In genomic region chr21:37248298-37248697, GRCh38 we compare ENCODE assay signal across 20 cellular contexts. TPM values are rescaled to one million over a fixed set of nuclear protein-coding genes. Genes with fewer than 3 reads are reported as not detected.
DNase-seq lines count a peak whose midpoint lies in the region; ATAC-seq, FAIRE-seq and TF ChIP-seq lines count a peak whose summit lies in the region.
"Had no signal": no experiment of that assay in that cellular context is flagged by ENCODE, and none has a peak within 500 bp of the region (broad histone marks: within the 10 kb centered on the region; RNA-seq: fewer than 3 reads in every experiment).

No MANE protein-coding gene starts in this region.

- H3K27ac Mint-ChIP-seq in central memory CD8-positive, alpha-beta T cell (ENCODE audit: low read depth): peak overlapping the region; percentile 11
- H3K27ac Mint-ChIP-seq: CD4-positive, CD25-positive, alpha-beta regulatory T cell had no signal

- TF ChIP-seq RAD21 in K562 (CRISPR knock-in tag; conservative IDR thresholded peaks at IDR 0.05 in 1 of 2, IDR thresholded peaks at IDR 0.05 in 1 of 2): no peak

- H3K36me3 Mint-ChIP-seq in central memory CD8-positive, alpha-beta T cell (ENCODE audit: insufficient read depth): peaks cover 4% of the 10 kb centered on the region

- POLR2A ChIA-PET in K562 (lab: Yijun Ruan, JAX): no interaction called here

- H3K4me3 Mint-ChIP-seq in central memory CD8-positive, alpha-beta T cell: no peak overlapping the region
- H3K4me3 Mint-ChIP-seq: CD14-positive monocyte; CD4-positive, alpha-beta memory T cell; CD8-positive, alpha-beta memory T cell had no signal

- ATAC-seq in K562: no peak
- no peak for ATAC-seq in central memory CD8-positive, alpha-beta T cell (replicated peaks; ENCODE audit: extremely low read depth, poor library complexity, severe bottlenecking)

- H3K36me3 ChIP-seq in K562 (ENCODE audit: control insufficient read depth, insufficient read depth, low read length): no peaks in the 10 kb centered on the region
- H3K36me3 ChIP-seq: BE2C had no signal

- peaks cover 7% of the 10 kb centered on the region; the same call in 1 of the 2 replicates for H4K20me1 ChIP-seq in K562 (replicated peaks; ENCODE audit: control insufficient read depth, insufficient read depth, low read length)

- WGBS in K562 (ENCODE audit: insufficient coverage, low coverage, missing lambda C conversion rate): 64% methylated on average over 1 of the region's 1 CpG

- no peak for FAIRE-seq in K562 (lab: Jason Lieb, UNC)
- FAIRE-seq in islet of Langerhans (lab: Jason Lieb, UNC): peak; percentile 64
- FAIRE-seq: A204.1, G401.6, GM12891 had no signal

- TF ChIP-seq POLR2A in K562 (conservative IDR thresholded peaks at IDR 0.05): no peak

- peaks cover 97% of the 10 kb centered on the region for H3K79me2 ChIP-seq in K562 (ENCODE audit: control insufficient read depth, insufficient read depth, low read length)

- intact Hi-C loops in K562 (cut with micrococcal nuclease): no loop called here

- no peak overlapping the region for H3K4me3 ChIP-seq in K562
- H3K4me3 ChIP-seq: BLaER1 had no signal

- no peak for TF ChIP-seq CTCF in K562 (IDR thresholded peaks at IDR 0.05 in 2 of 3, conservative IDR thresholded peaks at IDR 0.05 in 1 of 3; ENCODE audit: insufficient read depth in 2 of 3, low read depth in 1 of 3, low read length in 3 of 3)

- no peaks in the 10 kb centered on the region for H3K27me3 ChIP-seq in K562 (ENCODE audit: control insufficient read depth in 2 of 2, insufficient read depth in 2 of 2, low read length in 2 of 2)
- H3K27me3 ChIP-seq: BE2C, BLaER1 had no signal

- no peaks in the 10 kb centered on the region for H3K9me3 ChIP-seq in K562 (replicated peaks; ENCODE audit: control insufficient read depth, insufficient read depth, low read depth, low read length)
- H3K9me3 ChIP-seq: BE2C, BLaER1 had no signal

- no peak for TF ChIP-seq EP300 in K562 (IDR thresholded peaks at IDR 0.05; ENCODE audit: low read length)

- no peak overlapping the region for H3K9ac ChIP-seq in K562 (ENCODE audit: insufficient read depth in 1 of 2, low read depth in 2 of 2, low read length in 2 of 2)
- H3K9ac ChIP-seq: BLaER1 had no signal

- CTCF ChIA-PET in K562 (lab: Yijun Ruan, JAX; ENCODE audit: low intra/inter-chr PET ratio): interaction anchor here (0.5 kb wide), 1 partner anchor 180 kb away, joined by 3 read pairs; no protein-coding TSS in a partner anchor

- H3K27ac ChIP-seq in K562 (ENCODE audit: extremely low read depth, low read depth, low read length): no peak overlapping the region
- H3K27ac ChIP-seq: BLaER1 had no signal

- H2AFZ ChIP-seq in K562 (ENCODE audit: low read depth, low read length): no peak overlapping the region

- DNase-seq in K562 (ENCODE audit: extremely low read depth in 1 of 4, low spot score in 3 of 4): no peak
- no peak for DNase-seq in central memory CD8-positive, alpha-beta T cell (ENCODE audit: low spot score in 2 of 2)
- no peak for DNase-seq in RPMI8226
- no peak for DNase-seq in SHP77 treated with DMSO at 0.1 percent for 48 hours (lab: John Stamatoyannopoulos, UW)
- DNase-seq: 8988T; ACHN; BE2C; C1 segment of cervical spinal cord; CD4-positive, alpha-beta memory T cell; CD4-positive, CD25-positive, alpha-beta regulatory T cell; CD8-positive, alpha-beta memory T cell; COR-L47; DMS79 treated with DMSO at 0.1 percent for 48 hours; GF-D8 had no signal

- H3K27me3 Mint-ChIP-seq in central memory CD8-positive, alpha-beta T cell: no peaks in the 10 kb centered on the region
- H3K27me3 Mint-ChIP-seq: CD4-positive, alpha-beta memory T cell; CD8-positive, alpha-beta memory T cell had no signal

- peaks cover 77% of the 10 kb centered on the region for H3K4me1 Mint-ChIP-seq in central memory CD8-positive, alpha-beta T cell

- in situ Hi-C loops in K562 (cut with MboI): no loop called here

- BruUV-seq in K562 (replicated peaks; lab: Mats Ljungman, UMichigan): no TSS peak

- H3K4me2 ChIP-seq in K562 (ENCODE audit: insufficient read depth, low read length): no peak overlapping the region
- H3K4me2 ChIP-seq: BLaER1 had no signal

- H3K4me1 ChIP-seq in K562 (replicated peaks in 1 of 2; ENCODE audit: control insufficient read depth in 2 of 2, insufficient read depth in 2 of 2, low read length in 2 of 2): peaks cover 9 to 19% of the 10 kb centered on the region in 2 experiments; a peak in 4 of 5 replicates
- H3K4me1 ChIP-seq: BE2C had no signal

- H3K9me1 ChIP-seq in K562 (ENCODE audit: control insufficient read depth, insufficient read depth, low read length): peaks cover 3% of the 10 kb centered on the region

- H3K9me3 Mint-ChIP-seq in central memory CD8-positive, alpha-beta T cell: no peaks in the 10 kb centered on the region
- H3K9me3 Mint-ChIP-seq: CD14-positive monocyte; CD4-positive, alpha-beta memory T cell; CD4-positive, CD25-positive, alpha-beta regulatory T cell; CD8-positive, alpha-beta memory T cell had no signal

TF ChIP-seq in K562, 482 proteins besides CTCF, POLR2A, EP300 and RAD21:
- TF ChIP-seq CHCHD3 (CRISPR knock-in tag; IDR thresholded peaks at IDR 0.05): no peak
- TF ChIP-seq C11orf30 (IDR thresholded peaks at IDR 0.05; ENCODE audit: low read depth): peak; percentile 56; the same call in 1 of the 2 replicates
- peak; percentile 84 for TF ChIP-seq ZNF316 (IDR thresholded peaks at IDR 0.05)
- no peak for TF ChIP-seq FOXP1 (CRISPR knock-in tag; IDR thresholded peaks at IDR 0.05)
- TF ChIP-seq, protein P1, sequence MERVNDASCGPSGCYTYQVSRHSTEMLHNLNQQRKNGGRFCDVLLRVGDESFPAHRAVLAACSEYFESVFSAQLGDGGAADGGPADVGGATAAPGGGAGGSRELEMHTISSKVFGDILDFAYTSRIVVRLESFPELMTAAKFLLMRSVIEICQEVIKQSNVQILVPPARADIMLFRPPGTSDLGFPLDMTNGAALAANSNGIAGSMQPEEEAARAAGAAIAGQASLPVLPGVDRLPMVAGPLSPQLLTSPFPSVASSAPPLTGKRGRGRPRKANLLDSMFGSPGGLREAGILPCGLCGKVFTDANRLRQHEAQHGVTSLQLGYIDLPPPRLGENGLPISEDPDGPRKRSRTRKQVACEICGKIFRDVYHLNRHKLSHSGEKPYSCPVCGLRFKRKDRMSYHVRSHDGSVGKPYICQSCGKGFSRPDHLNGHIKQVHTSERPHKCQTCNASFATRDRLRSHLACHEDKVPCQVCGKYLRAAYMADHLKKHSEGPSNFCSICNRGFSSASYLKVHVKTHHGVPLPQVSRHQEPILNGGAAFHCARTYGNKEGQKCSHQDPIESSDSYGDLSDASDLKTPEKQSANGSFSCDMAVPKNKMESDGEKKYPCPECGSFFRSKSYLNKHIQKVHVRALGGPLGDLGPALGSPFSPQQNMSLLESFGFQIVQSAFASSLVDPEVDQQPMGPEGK (CRISPR knock-in tag; IDR thresholded peaks at IDR 0.05; ENCODE audit: borderline replicate concordance): no peak

RNA-seq across cellular contexts. Expression of gene VPS26C, which starts 18.8 kb away (rescaled TPM):
- 83.0 and 125 TPM in 2 replicates for total RNA-seq in K562 (2011; cell fraction: chromatin; rRNA removed; ENCODE audit: low replicate concordance)
- 43.8 and 49.2 TPM in 2 replicates for total RNA-seq in K562 (2011; cell fraction: nucleolus; rRNA removed)
- 74.2 and 88.2 TPM in 2 replicates for total RNA-seq in K562 (2011; cell fraction: nucleoplasm; rRNA removed)
- 41.4 and 54.7 TPM in 2 replicates for total RNA-seq in K562 (2014; rRNA removed)
- total RNA-seq in K562 (2014; rRNA removed; fragmentation: Illumina TruSeq; extraction: Trizol): 42.1 and 43.7 TPM in 2 replicates
- 44.8 and 46.3 TPM in 2 replicates for total RNA-seq in K562 (2015; rRNA removed; fragmentation: Illumina TruSeq; extraction: Trizol)
- total RNA-seq in K562 (2021): 41.3 and 41.8 TPM in 2 replicates
- polyA plus RNA-seq in K562 (2011; rRNA removed): 40.0 and 48.7 TPM in 2 replicates
- polyA plus RNA-seq in K562 (2011; cell fraction: cytosol; rRNA removed): 36.5 and 40.9 TPM in 2 replicates
- polyA plus RNA-seq in K562 (2011; cell fraction: nucleus; rRNA removed): 30.1 and 32.3 TPM in 2 replicates
- polyA plus RNA-seq in K562 (2012): 39.9 and 53.5 TPM in 2 replicates
- 41.4 and 44.9 TPM in 2 replicates for polyA plus RNA-seq in K562 (2014; fragmentation: Illumina TruSeq; extraction: Trizol)
- 10 to 100 TPM; 32.8 to 42.2 TPM for polyA plus RNA-seq in K562 (2014; fragmentation: Nextera tagmentation; extraction: Ambion mirVana)
- polyA plus RNA-seq in K562 (2014; rRNA removed): 48.2 and 49.7 TPM in 2 replicates
- polyA minus RNA-seq in K562 (2011; rRNA and poly(A)+ RNA removed): 42.6 and 46.0 TPM in 2 replicates
- polyA minus RNA-seq in K562 (2011; cell fraction: cytosol; rRNA and poly(A)+ RNA removed): 25.9 and 26.8 TPM in 2 replicates
- 27.2 and 34.8 TPM in 2 replicates for polyA minus RNA-seq in K562 (2011; cell fraction: nucleus; rRNA and poly(A)+ RNA removed)
